In genomic region chr15:87753539-87753938, GRCh38 we compare ENCODE assay signal across 1 cellular context.
TF ChIP-seq lines count a peak whose summit lies in the region.

No MANE protein-coding gene starts in this region.

TF ChIP-seq in K562, 482 proteins besides CTCF, POLR2A, EP300 and RAD21 (continued from another document):
- TF ChIP-seq, protein P1, sequence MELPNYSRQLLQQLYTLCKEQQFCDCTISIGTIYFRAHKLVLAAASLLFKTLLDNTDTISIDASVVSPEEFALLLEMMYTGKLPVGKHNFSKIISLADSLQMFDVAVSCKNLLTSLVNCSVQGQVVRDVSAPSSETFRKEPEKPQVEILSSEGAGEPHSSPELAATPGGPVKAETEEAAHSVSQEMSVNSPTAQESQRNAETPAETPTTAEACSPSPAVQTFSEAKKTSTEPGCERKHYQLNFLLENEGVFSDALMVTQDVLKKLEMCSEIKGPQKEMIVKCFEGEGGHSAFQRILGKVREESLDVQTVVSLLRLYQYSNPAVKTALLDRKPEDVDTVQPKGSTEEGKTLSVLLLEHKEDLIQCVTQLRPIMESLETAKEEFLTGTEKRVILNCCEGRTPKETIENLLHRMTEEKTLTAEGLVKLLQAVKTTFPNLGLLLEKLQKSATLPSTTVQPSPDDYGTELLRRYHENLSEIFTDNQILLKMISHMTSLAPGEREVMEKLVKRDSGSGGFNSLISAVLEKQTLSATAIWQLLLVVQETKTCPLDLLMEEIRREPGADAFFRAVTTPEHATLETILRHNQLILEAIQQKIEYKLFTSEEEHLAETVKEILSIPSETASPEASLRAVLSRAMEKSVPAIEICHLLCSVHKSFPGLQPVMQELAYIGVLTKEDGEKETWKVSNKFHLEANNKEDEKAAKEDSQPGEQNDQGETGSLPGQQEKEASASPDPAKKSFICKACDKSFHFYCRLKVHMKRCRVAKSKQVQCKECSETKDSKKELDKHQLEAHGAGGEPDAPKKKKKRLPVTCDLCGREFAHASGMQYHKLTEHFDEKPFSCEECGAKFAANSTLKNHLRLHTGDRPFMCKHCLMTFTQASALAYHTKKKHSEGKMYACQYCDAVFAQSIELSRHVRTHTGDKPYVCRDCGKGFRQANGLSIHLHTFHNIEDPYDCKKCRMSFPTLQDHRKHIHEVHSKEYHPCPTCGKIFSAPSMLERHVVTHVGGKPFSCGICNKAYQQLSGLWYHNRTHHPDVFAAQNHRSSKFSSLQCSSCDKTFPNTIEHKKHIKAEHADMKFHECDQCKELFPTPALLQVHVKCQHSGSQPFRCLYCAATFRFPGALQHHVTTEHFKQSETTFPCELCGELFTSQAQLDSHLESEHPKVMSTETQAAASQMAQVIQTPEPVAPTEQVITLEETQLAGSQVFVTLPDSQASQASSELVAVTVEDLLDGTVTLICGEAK (IDR thresholded peaks at IDR 0.05), result no peak
- TF ChIP-seq, protein P1 (CRISPR knock-in tag; IDR thresholded peaks at IDR 0.05), result no peak
- no peak for TF ChIP-seq DMBX1 (CRISPR knock-in tag; IDR thresholded peaks at IDR 0.05; ENCODE audit: borderline replicate concordance)
- no peak for TF ChIP-seq ZNF146 (CRISPR knock-in tag; IDR thresholded peaks at IDR 0.05; ENCODE audit: unreplicated experiment)
- TF ChIP-seq ELF1 (tag; IDR thresholded peaks at IDR 0.05), result peak; percentile 63; the same call in 1 of the 2 replicates
- no peak for TF ChIP-seq POLR2H (tag; IDR thresholded peaks at IDR 0.05; ENCODE audit: low read depth)
- no peak for TF ChIP-seq NR1H2 (CRISPR knock-in tag; IDR thresholded peaks at IDR 0.05)
- TF ChIP-seq, protein P2, sequence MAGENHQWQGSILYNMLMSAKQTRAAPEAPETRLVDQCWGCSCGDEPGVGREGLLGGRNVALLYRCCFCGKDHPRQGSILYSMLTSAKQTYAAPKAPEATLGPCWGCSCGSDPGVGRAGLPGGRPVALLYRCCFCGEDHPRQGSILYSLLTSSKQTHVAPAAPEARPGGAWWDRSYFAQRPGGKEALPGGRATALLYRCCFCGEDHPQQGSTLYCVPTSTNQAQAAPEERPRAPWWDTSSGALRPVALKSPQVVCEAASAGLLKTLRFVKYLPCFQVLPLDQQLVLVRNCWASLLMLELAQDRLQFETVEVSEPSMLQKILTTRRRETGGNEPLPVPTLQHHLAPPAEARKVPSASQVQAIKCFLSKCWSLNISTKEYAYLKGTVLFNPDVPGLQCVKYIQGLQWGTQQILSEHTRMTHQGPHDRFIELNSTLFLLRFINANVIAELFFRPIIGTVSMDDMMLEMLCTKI (IDR thresholded peaks at IDR 0.05; ENCODE audit: partially characterized antibody), result no peak
- 0 out of 2 replicates have a peak, but pooled peaks have one; percentile 16 for TF ChIP-seq ZNF263 (CRISPR knock-in tag; IDR thresholded peaks at IDR 0.05; ENCODE audit: borderline replicate concordance)
- no peak for TF ChIP-seq ZBTB26 (CRISPR knock-in tag; IDR thresholded peaks at IDR 0.05)
